ENCODE assay signal across 14 cellular contexts in the genomic region with DNA sequence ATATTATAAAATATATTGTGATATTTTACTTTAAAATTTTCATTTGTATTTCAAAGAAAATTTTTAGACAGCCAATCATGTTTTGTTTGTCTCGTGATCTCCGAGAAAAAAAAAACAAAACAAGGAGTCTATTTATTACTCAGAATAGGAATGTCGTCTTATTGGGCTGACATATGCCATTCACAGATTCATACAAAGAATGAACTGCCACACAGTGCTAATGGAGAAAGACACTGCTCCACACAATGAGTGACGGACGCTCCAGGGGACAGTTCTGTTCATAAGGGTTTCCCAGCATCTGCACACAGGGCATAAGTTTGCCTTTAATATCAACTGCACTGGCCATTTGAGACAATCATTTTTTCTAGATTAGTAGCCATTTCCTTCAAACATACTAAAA. TPM values are rescaled to one million over a fixed set of nuclear protein-coding genes. Genes with fewer than 3 reads are reported as not detected.
DNase-seq lines count a peak whose midpoint lies in the region; TF ChIP-seq lines count a peak whose summit lies in the region.
"Had no signal": no experiment of that assay in that cellular context is flagged by ENCODE, and none has a peak within 500 bp of the region (broad histone marks: within the 10 kb centered on the region; RNA-seq: fewer than 3 reads in every experiment).

No MANE protein-coding gene starts in this region.

- no peaks in the 10 kb centered on the region for H3K27me3 ChIP-seq in neuron (ENCODE audit: insufficient read depth, low read length)

- no peak for DNase-seq in activated effector memory CD4-positive, alpha-beta T cell treated with anti-CD3 and anti-CD28 coated beads, Interleukin-2, amount 50 U/mL, for 16 hours
- DNase-seq in cerebellum (ENCODE audit: low spot score): no peak
- no peak for DNase-seq in NCI-H128 (lab: John Stamatoyannopoulos, UW; ENCODE audit: unreplicated experiment)
- DNase-seq in activated naive CD4-positive, alpha-beta T cell (lab: John Stamatoyannopoulos, UW): no peak
- DNase-seq: amniotic stem cell, DMS79 treated with DMSO at 0.1 percent for 48 hours, natural killer cell, NCI-H1436, Right ventricle myocardium superior had no signal

- H3K27ac ChIP-seq in 22Rv1: peak overlapping the region; percentile 96

- H3K9me3 Mint-ChIP-seq in IgD-negative memory B cell (no peaks in the 10 kb centered on the region), brain (no peaks in the 10 kb centered on the region)
- H3K9me3 Mint-ChIP-seq: dendritic cell treated with granulocyte-macrophage colony-stimulating factor and Interleukin-4, amounts not matched to agents 40 ng/mL and 50 ng/mL, for 4 days; natural killer cell had no signal

- H3K4me3 Mint-ChIP-seq in IgD-negative memory B cell (peak overlapping the region in 3 of 4 donors; percentile 70 to 83 (median 74)), brain (peak overlapping the region in 4 of 5 experiments; percentile 67 to 70 (median 69))
- H3K4me3 Mint-ChIP-seq: dendritic cell treated with granulocyte-macrophage colony-stimulating factor and Interleukin-4, amounts not matched to agents 40 ng/mL and 50 ng/mL, for 4 days; natural killer cell had no signal

- H3K4me3 ChIP-seq in neuron (ENCODE audit: low read length): peak overlapping the region; percentile 9

- H3K36me3 Mint-ChIP-seq in IgD-negative memory B cell: no peaks in the 10 kb centered on the region
- H3K36me3 Mint-ChIP-seq in brain: no peaks in the 10 kb centered on the region
- H3K36me3 Mint-ChIP-seq: natural killer cell had no signal

- no peaks in the 10 kb centered on the region for H3K9me3 ChIP-seq in neuron (ENCODE audit: low read length)

- no peaks in the 10 kb centered on the region for H3K36me3 ChIP-seq in neuron (ENCODE audit: insufficient read depth, low read length)

- H3K27me3 Mint-ChIP-seq in IgD-negative memory B cell: no peaks in the 10 kb centered on the region
- peaks cover 4% of the 10 kb centered on the region for H3K27me3 Mint-ChIP-seq in brain
- H3K27me3 Mint-ChIP-seq: dendritic cell treated with granulocyte-macrophage colony-stimulating factor and Interleukin-4, amounts not matched to agents 40 ng/mL and 50 ng/mL, for 4 days had no signal

- TF ChIP-seq CTCF in 22Rv1 (IDR thresholded peaks at IDR 0.05) (no peak), brain (conservative IDR thresholded peaks at IDR 0.05) (no peak)

- peaks cover 57 to 73% (median 66%) of the 10 kb centered on the region in 3 donors for H3K4me1 Mint-ChIP-seq in IgD-negative memory B cell
- peaks cover 85% of the 10 kb centered on the region for H3K4me1 Mint-ChIP-seq in brain

- H3K27ac Mint-ChIP-seq in IgD-negative memory B cell (peak overlapping the region; percentile 60 to 99 (median 80)), brain (peak overlapping the region in 3 of 5 experiments; percentile 38 to 96 (median 59))
- H3K27ac Mint-ChIP-seq: natural killer cell had no signal

- peaks cover 67% of the 10 kb centered on the region for H3K4me1 ChIP-seq in neuron (ENCODE audit: insufficient read depth, low read length)

- H2AFZ ChIP-seq in neuron (ENCODE audit: low read depth, low read length): no peak overlapping the region

RNA-seq across cellular contexts. Expression of gene SERTAD2, which starts 3.5 kb away (rescaled TPM):
- polyA plus RNA-seq in IgD-negative memory B cell (14.6 TPM), brain (ENCODE audit: insufficient read depth, low read depth, low replicate concordance) (3.1 TPM)
- 5.8 TPM for total RNA-seq in cerebellum
